Comparison of ENCODE assay signal across 8 cellular contexts in the genomic region with DNA sequence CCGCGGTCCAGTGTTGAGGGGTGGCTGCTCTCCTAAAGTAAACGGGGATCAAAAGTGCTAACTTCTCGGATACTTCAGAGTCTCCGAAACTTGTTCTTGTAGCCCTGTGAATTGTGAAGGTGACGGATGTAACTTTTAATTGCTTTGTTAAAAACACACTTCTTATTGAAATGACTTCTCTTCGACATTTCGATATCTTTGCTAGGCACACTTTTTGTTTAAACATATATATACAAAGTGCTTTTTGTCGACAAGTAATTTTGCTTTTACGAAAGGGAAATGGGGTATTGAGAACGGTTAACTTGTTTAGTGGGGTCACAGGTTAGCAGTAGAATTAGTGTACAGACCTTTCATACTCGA. TPM values are rescaled to one million over a fixed set of nuclear protein-coding genes. Genes with fewer than 3 reads are reported as not detected.
DNase-seq lines count a peak whose midpoint lies in the region; ATAC-seq, FAIRE-seq and TF ChIP-seq lines count a peak whose summit lies in the region.

No MANE protein-coding gene starts in this region.

- no peak for TF ChIP-seq CTCF in NB4 (IDR thresholded peaks at IDR 0.05; ENCODE audit: low read depth, low read length)

- ATAC-seq in natural killer cell treated with Interleukin-12 subunit alpha and Interleukin-12 subunit beta and Interleukin-15 and Interleukin-18, amount 100 ng/mL, for 72 hours = no peak
- ATAC-seq in GM21390 (IDR thresholded peaks at IDR 0.05; ENCODE audit: unreplicated experiment) (no peak), HG03108 (IDR thresholded peaks at IDR 0.05; ENCODE audit: unreplicated experiment) (no peak), HG03159 (IDR thresholded peaks at IDR 0.05; ENCODE audit: unreplicated experiment) (no peak)

- DNase-seq in NB4 (ENCODE audit: low read depth) = no peak
- DNase-seq in natural killer cell treated with Interleukin-12 subunit alpha and Interleukin-12 subunit beta and Interleukin-15 and Interleukin-18, amount 100 ng/mL, for 72 hours (ENCODE audit: low spot score) = no peak
- no peak for DNase-seq in C1 segment of cervical spinal cord (lab: John Stamatoyannopoulos, UW)

- intact Hi-C loops in dendritic cell treated with granulocyte-macrophage colony-stimulating factor and Interleukin-4, amounts not matched to agents 40 ng/mL and 50 ng/mL, for 4 days (cut with micrococcal nuclease) = loop anchor here (10.0 kb wide), 2 partner anchors 145 to 175 kb away; no protein-coding TSS in a partner anchor

- H3K4me3 ChIP-seq in NB4 (ENCODE audit: low read depth, low read length) = peak overlapping the region; percentile 97

- H3K9me3 Mint-ChIP-seq in dendritic cell treated with granulocyte-macrophage colony-stimulating factor and Interleukin-4, amounts not matched to agents 40 ng/mL and 50 ng/mL, for 4 days = peaks cover 34% of the 10 kb centered on the region
- H3K9me3 Mint-ChIP-seq in natural killer cell treated with Interleukin-12 subunit alpha and Interleukin-12 subunit beta and Interleukin-15 and Interleukin-18, amount 100 ng/mL, for 72 hours = peaks cover 23% of the 10 kb centered on the region

- peaks cover 23% of the 10 kb centered on the region for H3K27me3 Mint-ChIP-seq in dendritic cell treated with granulocyte-macrophage colony-stimulating factor and Interleukin-4, amounts not matched to agents 40 ng/mL and 50 ng/mL, for 4 days
- H3K27me3 Mint-ChIP-seq in natural killer cell treated with Interleukin-12 subunit alpha and Interleukin-12 subunit beta and Interleukin-15 and Interleukin-18, amount 100 ng/mL, for 72 hours = peaks cover 8 to 23% of the 10 kb centered on the region in 2 donors

- peaks cover 28% of the 10 kb centered on the region for H3K4me1 Mint-ChIP-seq in dendritic cell treated with granulocyte-macrophage colony-stimulating factor and Interleukin-4, amounts not matched to agents 40 ng/mL and 50 ng/mL, for 4 days (ENCODE audit: low read depth)
- H3K4me1 Mint-ChIP-seq in natural killer cell treated with Interleukin-12 subunit alpha and Interleukin-12 subunit beta and Interleukin-15 and Interleukin-18, amount 100 ng/mL, for 72 hours (ENCODE audit: low read depth in 2 of 2) = peaks cover 44 to 62% of the 10 kb centered on the region in 2 donors

- peak overlapping the region; percentile 82 for H3K27ac Mint-ChIP-seq in dendritic cell treated with granulocyte-macrophage colony-stimulating factor and Interleukin-4, amounts not matched to agents 40 ng/mL and 50 ng/mL, for 4 days
- peak overlapping the region; percentile 82 to 92 for H3K27ac Mint-ChIP-seq in natural killer cell treated with Interleukin-12 subunit alpha and Interleukin-12 subunit beta and Interleukin-15 and Interleukin-18, amount 100 ng/mL, for 72 hours

- no peak for TF ChIP-seq POLR2A in NB4 (IDR thresholded peaks at IDR 0.05; ENCODE audit: extremely low read depth, insufficient read length)

- H3K4me3 Mint-ChIP-seq in dendritic cell treated with granulocyte-macrophage colony-stimulating factor and Interleukin-4, amounts not matched to agents 40 ng/mL and 50 ng/mL, for 4 days = peak overlapping the region; percentile 66
- H3K4me3 Mint-ChIP-seq in natural killer cell treated with Interleukin-12 subunit alpha and Interleukin-12 subunit beta and Interleukin-15 and Interleukin-18, amount 100 ng/mL, for 72 hours = peak overlapping the region; percentile 91

- peak; percentile 6 for FAIRE-seq in G401.6 (lab: Jason Lieb, UNC)

- peaks cover 18% of the 10 kb centered on the region for H3K36me3 Mint-ChIP-seq in dendritic cell treated with granulocyte-macrophage colony-stimulating factor and Interleukin-4, amounts not matched to agents 40 ng/mL and 50 ng/mL, for 4 days (ENCODE audit: low read depth)
- peaks cover 37% of the 10 kb centered on the region for H3K36me3 Mint-ChIP-seq in natural killer cell treated with Interleukin-12 subunit alpha and Interleukin-12 subunit beta and Interleukin-15 and Interleukin-18, amount 100 ng/mL, for 72 hours

RNA-seq across cellular contexts. Expression of gene ATP9B, which starts 0.6 kb away (rescaled TPM):
- total RNA-seq in natural killer cell treated with Interleukin-12 subunit alpha and Interleukin-12 subunit beta and Interleukin-15 and Interleukin-18, amount 100 ng/mL, for 72 hours = 10 to 100 TPM; 36.8 to 59.6 TPM
